8 cellular contexts compared by ENCODE assay signal in genomic region chr11:57566035-57566504, GRCh38. TPM values are rescaled to one million over a fixed set of nuclear protein-coding genes. Genes with fewer than 3 reads are reported as not detected.
DNase-seq lines count a peak whose midpoint lies in the region; ATAC-seq, FAIRE-seq and TF ChIP-seq lines count a peak whose summit lies in the region.

No MANE protein-coding gene starts in this region.

- no peaks in the 10 kb centered on the region for H3K9me3 Mint-ChIP-seq in CD4-positive, alpha-beta T cell
- no peaks in the 10 kb centered on the region for H3K9me3 Mint-ChIP-seq in MCF 10A (ENCODE audit: unreplicated experiment)

- H3K9ac ChIP-seq in OCI-LY3 (ENCODE audit: low read length) (peak overlapping the region; percentile 86), keratinocyte (ENCODE audit: control insufficient read depth, extremely low read depth, insufficient read depth, low read length) (peak overlapping the region; percentile 52)

- peaks cover 62% of the 10 kb centered on the region for H3K79me2 ChIP-seq in OCI-LY3 (ENCODE audit: low read length)
- peaks cover 18% of the 10 kb centered on the region for H3K79me2 ChIP-seq in keratinocyte (ENCODE audit: control insufficient read depth, insufficient read depth, low read length)

- H3K27ac ChIP-seq in CD4-positive, alpha-beta T cell (ENCODE audit: low read depth, low read length) = peak overlapping the region; percentile 80
- H3K27ac ChIP-seq in OCI-LY3 (ENCODE audit: low read length) = peak overlapping the region; percentile 85
- no peak overlapping the region for H3K27ac ChIP-seq in keratinocyte (ENCODE audit: control insufficient read depth, insufficient read depth, low read length)

- CTCF ChIA-PET in CD4-positive, alpha-beta T cell (lab: Charles Lee) = no interaction called here
- CTCF ChIA-PET in MCF 10A (lab: Yijun Ruan, JAX) = interaction anchor here (0.5 to 2.1 kb wide), 6 partner anchors 30 to 239 kb away, joined by 3 to 12 read pairs (median 4); no protein-coding TSS in a partner anchor

- H3K27ac Mint-ChIP-seq in CD4-positive, alpha-beta T cell = peak overlapping the region; percentile 92
- H3K27ac Mint-ChIP-seq in MCF 10A (ENCODE audit: low read depth, unreplicated experiment) = peak overlapping the region; percentile 20

- H3K4me1 Mint-ChIP-seq in CD4-positive, alpha-beta T cell (ENCODE audit: low read depth) = peaks cover 61% of the 10 kb centered on the region
- H3K4me1 Mint-ChIP-seq in MCF 10A (ENCODE audit: insufficient read depth, unreplicated experiment) = peaks cover 34% of the 10 kb centered on the region

- peak; percentile 52 for FAIRE-seq in keratinocyte (lab: Jason Lieb, UNC)

- no peaks in the 10 kb centered on the region for H3K9me3 ChIP-seq in CD4-positive, alpha-beta T cell (ENCODE audit: control insufficient read depth, low read length)
- H3K9me3 ChIP-seq in OCI-LY3 (ENCODE audit: insufficient read depth, low read length) (no peaks in the 10 kb centered on the region), keratinocyte (ENCODE audit: control insufficient read depth, low read depth, low read length) (no peaks in the 10 kb centered on the region)

- peak overlapping the region; percentile 96 for H3K4me3 Mint-ChIP-seq in CD4-positive, alpha-beta T cell
- H3K4me3 Mint-ChIP-seq in MCF 10A (ENCODE audit: unreplicated experiment) = peak overlapping the region; percentile 94

- POLR2A ChIA-PET in CD4-positive, alpha-beta T cell (lab: Charles Lee) = no interaction called here
- POLR2A ChIA-PET in MCF 10A (lab: Yijun Ruan, JAX) = interaction anchor here (0.8 kb wide), 2 partner anchors 19 to 21 kb away, joined by 3 read pairs; no protein-coding TSS in a partner anchor

- H3K4me1 ChIP-seq in OCI-LY3 (ENCODE audit: low read length) (peaks cover 17% of the 10 kb centered on the region), keratinocyte (ENCODE audit: control insufficient read depth, extremely low read depth, insufficient read depth, low read length) (peaks cover 26% of the 10 kb centered on the region)

- H3K27me3 ChIP-seq in CD4-positive, alpha-beta T cell (ENCODE audit: control insufficient read depth, insufficient read depth, low read length) = no peaks in the 10 kb centered on the region
- H3K27me3 ChIP-seq in OCI-LY3 (ENCODE audit: low read depth, low read length) (no peaks in the 10 kb centered on the region), keratinocyte (ENCODE audit: control insufficient read depth, extremely low read depth, insufficient read depth, low read length) (no peaks in the 10 kb centered on the region)

- peak in 2 of 10 experiments; percentile 20 to 28 for DNase-seq in CD4-positive, alpha-beta T cell
- DNase-seq in MCF 10A (ENCODE audit: unreplicated experiment) (peak; percentile 44), keratinocyte (ENCODE audit: low read depth, low spot score) (no peak), NCI-H2171 treated with DMSO at 0.1 percent for 48 hours (lab: John Stamatoyannopoulos, UW) (no peak)
- peak in 4 of 6 experiments; percentile 4 to 33 (median 26) for DNase-seq in stimulated activated naive CD4-positive, alpha-beta T cell (lab: John Stamatoyannopoulos, UW)

- BruUV-seq in MCF 10A (replicated peaks; lab: Mats Ljungman, UMichigan) = no TSS peak

- H3K4me2 ChIP-seq in OCI-LY3 (ENCODE audit: low read length) = peak overlapping the region; percentile 97
- peak overlapping the region; percentile 100 for H3K4me2 ChIP-seq in keratinocyte (ENCODE audit: control insufficient read depth, extremely low read depth, insufficient read depth, low read depth, low read length)

- ATAC-seq in CD4-positive, alpha-beta T cell (ENCODE audit: poor library complexity) = peak; percentile 37
- ATAC-seq in GM18909 (IDR thresholded peaks at IDR 0.05; ENCODE audit: poor library complexity, unreplicated experiment) (peak; percentile 72), HG03095 (IDR thresholded peaks at IDR 0.05; ENCODE audit: unreplicated experiment) (peak; percentile 71)

- no peaks in the 10 kb centered on the region for H3K27me3 Mint-ChIP-seq in CD4-positive, alpha-beta T cell
- no peaks in the 10 kb centered on the region for H3K27me3 Mint-ChIP-seq in MCF 10A (ENCODE audit: insufficient read depth, unreplicated experiment)

- TF ChIP-seq CTCF in CD4-positive, alpha-beta T cell (IDR thresholded peaks at IDR 0.05) = no peak
- TF ChIP-seq CTCF in OCI-LY3 (IDR thresholded peaks at IDR 0.05; ENCODE audit: low read depth, low read length) = no peak
- no peak for TF ChIP-seq CTCF in MCF 10A (IDR thresholded peaks at IDR 0.05; ENCODE audit: unreplicated experiment)
- no peak for TF ChIP-seq CTCF in keratinocyte (optimal IDR thresholded peaks at IDR 0.05 in 1 of 3, IDR thresholded peaks at IDR 0.05 in 1 of 3, conservative IDR thresholded peaks at IDR 0.05 in 1 of 3; ENCODE audit: extremely low read depth in 1 of 3, insufficient read depth in 2 of 3, low read length in 3 of 3)

- dilution Hi-C loops in keratinocyte (cut with MboI; ENCODE audit: extremely low pct_ligation_motif_present, low sequenced_read_pairs) = no loop called here

- H3K36me3 ChIP-seq in OCI-LY3 (replicated peaks; ENCODE audit: low read depth, low read length) (no peaks in the 10 kb centered on the region), keratinocyte (ENCODE audit: control insufficient read depth in 2 of 2, extremely low read depth in 1 of 2, insufficient read depth in 2 of 2, low read length in 2 of 2) (no peaks in the 10 kb centered on the region)

- H3K4me3 ChIP-seq in OCI-LY3 (ENCODE audit: low read length) (peak overlapping the region; percentile 91), keratinocyte (ENCODE audit: control insufficient read depth in 2 of 3, extremely low read depth in 1 of 3, insufficient read depth in 2 of 3, low read depth in 1 of 3, low read length in 3 of 3) (peak overlapping the region; percentile 19 to 80 (median 65))

- intact Hi-C loops in CD4-positive, alpha-beta T cell (cut with DNase I, micrococcal nuclease) = loop anchor here (2.0 to 10.0 kb wide), 5 partner anchors 35 to 1571 kb away; partner anchors contain the start of gene TIMM10 (in 2 of the 2)
- intact Hi-C loops in MCF 10A (cut with micrococcal nuclease) = loop anchor here (2.0 to 5.0 kb wide), 3 partner anchors 109 to 219 kb away; partner anchors contain the start of genes MED19 and TMX2

- H3K36me3 Mint-ChIP-seq in CD4-positive, alpha-beta T cell (ENCODE audit: low read depth) = peaks cover 41% of the 10 kb centered on the region
- peaks cover 6% of the 10 kb centered on the region for H3K36me3 Mint-ChIP-seq in MCF 10A (ENCODE audit: insufficient read depth, unreplicated experiment)

- no peaks in the 10 kb centered on the region for H3K9me1 ChIP-seq in keratinocyte (ENCODE audit: control insufficient read depth, extremely low read depth, insufficient read depth, low read length)

- H2AFZ ChIP-seq in OCI-LY3 (ENCODE audit: low read depth, low read length) = peak overlapping the region; percentile 27; the same call in 1 of the 2 replicates
- peak overlapping the region; percentile 51 for H2AFZ ChIP-seq in keratinocyte (ENCODE audit: control insufficient read depth, low read length)

- H4K20me1 ChIP-seq in OCI-LY3 (ENCODE audit: insufficient read depth, low read length) (peaks cover 5% of the 10 kb centered on the region), keratinocyte (ENCODE audit: control insufficient read depth, extremely low read depth, insufficient read depth, low read length) (no peaks in the 10 kb centered on the region)

RNA-seq across cellular contexts. Expression of gene UBE2L6, which starts 1.4 kb away (rescaled TPM):
- total RNA-seq in CD4-positive, alpha-beta T cell = 10 to 100 TPM; 35.0 to 36.2 TPM
- total RNA-seq in MCF 10A (2022) = 17.0 and 17.3 TPM in 2 replicates
- polyA plus RNA-seq in keratinocyte = 56.6 to 91.9 TPM (median 83.0 TPM) in 3 replicates
- 7.3 TPM for polyA plus RNA-seq in keratinocyte (2011; ENCODE audit: low read depth)
- 80.2 and 98.6 TPM in 2 replicates for polyA plus RNA-seq in keratinocyte (2011; cell fraction: cytosol; rRNA removed)
- polyA plus RNA-seq in keratinocyte (2011; cell fraction: nucleus; rRNA removed) = 28.2 and 34.6 TPM in 2 replicates
- polyA plus RNA-seq in keratinocyte (2012; ENCODE audit: low replicate concordance) = 27.9 and 83.8 TPM in 2 replicates
- polyA minus RNA-seq in keratinocyte = 91.7 to 187 TPM (median 100 TPM) in 3 replicates
- 63.5 TPM for polyA minus RNA-seq in keratinocyte (2011; cell fraction: cytosol; rRNA and poly(A)+ RNA removed)
- polyA minus RNA-seq in keratinocyte (2011; cell fraction: nucleus; rRNA and poly(A)+ RNA removed) = 9.4 and 12.3 TPM in 2 replicates

RNA-seq across cellular contexts. Expression of gene SMTNL1, which starts 28.7 kb away (rescaled TPM):
- total RNA-seq in CD4-positive, alpha-beta T cell = not detected
- not detected in 2 replicates for total RNA-seq in MCF 10A (2022)
- polyA plus RNA-seq in keratinocyte = not detected in 3 replicates
- polyA plus RNA-seq in keratinocyte (2011; ENCODE audit: low read depth) = not detected
- not detected in 2 replicates for polyA plus RNA-seq in keratinocyte (2011; cell fraction: cytosol; rRNA removed)
- polyA plus RNA-seq in keratinocyte (2011; cell fraction: nucleus; rRNA removed) = not detected in 2 replicates
- polyA plus RNA-seq in keratinocyte (2012; ENCODE audit: low replicate concordance) = 0.16 TPM in 1 of 2 replicates, not detected in the other
- polyA minus RNA-seq in keratinocyte = not detected in 3 replicates
- polyA minus RNA-seq in keratinocyte (2011; cell fraction: cytosol; rRNA and poly(A)+ RNA removed) = not detected
- polyA minus RNA-seq in keratinocyte (2011; cell fraction: nucleus; rRNA and poly(A)+ RNA removed) = not detected in 2 replicates

RNA-seq across cellular contexts. Expression of gene SERPING1, which starts 31.4 kb away (rescaled TPM):
- under 1 TPM in 1 of 2 experiments, not detected in 1; 0.53 TPM for total RNA-seq in CD4-positive, alpha-beta T cell
- 1.1 TPM in 1 of 2 replicates, not detected in the other for total RNA-seq in MCF 10A (2022)
- 12.8 to 21.9 TPM (median 14.4 TPM) in 3 replicates for polyA plus RNA-seq in keratinocyte
- 8.4 TPM for polyA plus RNA-seq in keratinocyte (2011; ENCODE audit: low read depth)
- polyA plus RNA-seq in keratinocyte (2011; cell fraction: cytosol; rRNA removed) = 29.9 and 33.4 TPM in 2 replicates
- polyA plus RNA-seq in keratinocyte (2011; cell fraction: nucleus; rRNA removed) = 31.9 and 42.8 TPM in 2 replicates
- polyA plus RNA-seq in keratinocyte (2012; ENCODE audit: low replicate concordance) = 20.9 and 29.3 TPM in 2 replicates
- polyA minus RNA-seq in keratinocyte = 11.7 to 22.2 TPM (median 19.8 TPM) in 3 replicates
- polyA minus RNA-seq in keratinocyte (2011; cell fraction: cytosol; rRNA and poly(A)+ RNA removed) = 26.3 TPM
- 13.1 and 20.5 TPM in 2 replicates for polyA minus RNA-seq in keratinocyte (2011; cell fraction: nucleus; rRNA and poly(A)+ RNA removed)

RNA-seq across cellular contexts. Expression of gene TIMM10, which starts 35.5 kb away (rescaled TPM):
- total RNA-seq in CD4-positive, alpha-beta T cell = 10 to 100 TPM; 28.0 TPM
- 52.2 and 80.3 TPM in 2 replicates for total RNA-seq in MCF 10A (2022)
- 65.7 to 92.2 TPM (median 70.9 TPM) in 3 replicates for polyA plus RNA-seq in keratinocyte
- polyA plus RNA-seq in keratinocyte (2011; ENCODE audit: low read depth) = 24.0 TPM
- 56.9 and 69.2 TPM in 2 replicates for polyA plus RNA-seq in keratinocyte (2011; cell fraction: cytosol; rRNA removed)
- 34.1 TPM in 2 replicates for polyA plus RNA-seq in keratinocyte (2011; cell fraction: nucleus; rRNA removed)
- 45.9 and 60.8 TPM in 2 replicates for polyA plus RNA-seq in keratinocyte (2012; ENCODE audit: low replicate concordance)
- polyA minus RNA-seq in keratinocyte = 21.7 to 26.8 TPM (median 23.8 TPM) in 3 replicates
- 16.1 TPM for polyA minus RNA-seq in keratinocyte (2011; cell fraction: cytosol; rRNA and poly(A)+ RNA removed)
- 5.2 and 9.5 TPM in 2 replicates for polyA minus RNA-seq in keratinocyte (2011; cell fraction: nucleus; rRNA and poly(A)+ RNA removed)

RNA-seq across cellular contexts. Expression of gene SLC43A1, which starts 50.6 kb away (rescaled TPM):
- total RNA-seq in CD4-positive, alpha-beta T cell = 1 to 10 TPM; 3.1 to 4.2 TPM
- 1.7 and 3.2 TPM in 2 replicates for total RNA-seq in MCF 10A (2022)
- polyA plus RNA-seq in keratinocyte = 0.45 to 0.91 TPM (median 0.75 TPM) in 3 replicates
- polyA plus RNA-seq in keratinocyte (2011; ENCODE audit: low read depth) = not detected
- polyA plus RNA-seq in keratinocyte (2011; cell fraction: cytosol; rRNA removed) = 0.53 and 0.65 TPM in 2 replicates
- 1.2 and 1.4 TPM in 2 replicates for polyA plus RNA-seq in keratinocyte (2011; cell fraction: nucleus; rRNA removed)
- polyA plus RNA-seq in keratinocyte (2012; ENCODE audit: low replicate concordance) = 0.18 and 0.38 TPM in 2 replicates
- 0.99 to 1.5 TPM (median 1.1 TPM) in 3 replicates for polyA minus RNA-seq in keratinocyte
- not detected for polyA minus RNA-seq in keratinocyte (2011; cell fraction: cytosol; rRNA and poly(A)+ RNA removed)
- polyA minus RNA-seq in keratinocyte (2011; cell fraction: nucleus; rRNA and poly(A)+ RNA removed) = 1.2 TPM in 2 replicates

Comparison
In these comparisons a context has a peak if more than half of its experiments do, and no peak if none do; other contexts are left out.
1. DNase-seq: peak in MCF 10A (single experiment) and stimulated activated naive CD4-positive, alpha-beta T cell (4 of 6); none in keratinocyte (single experiment) and NCI-H2171 treated with DMSO at 0.1 percent for 48 hours (single experiment).
2. Peak in every context shown above with its lines, with median percentiles within 50 percentile points of each other: ATAC-seq.